ENCODE assay signal across 8 cellular contexts in genomic region chr2:8681786-8682692, GRCh38.
DNase-seq lines count a peak whose midpoint lies in the region; ATAC-seq and TF ChIP-seq lines count a peak whose summit lies in the region.

Gene ID2 (plus strand): TSS chr2:8682056. CDS start chr2:8682166, 110 bp downstream.

- TF ChIP-seq CTCF in choroid plexus epithelial cell (conservative IDR thresholded peaks at IDR 0.05; ENCODE audit: low read depth, low read length), result no peak

- H3K4me1 ChIP-seq in BLaER1, result peaks cover 65% of the 10 kb centered on the region

- H3K4me3 ChIP-seq in BLaER1 (peak within 1 kb of the TSS; percentile 73), choroid plexus epithelial cell (ENCODE audit: low read depth, low read length) (peak within 1 kb of the TSS; percentile 65)

- no peak within 1 kb of the TSS; the same call in 1 of the 2 replicates for H3K27ac ChIP-seq in BLaER1

- peaks cover 29% of the 10 kb centered on the region for H4K20me1 ChIP-seq in BLaER1

- peak; percentile 72 for ATAC-seq in GM19324 (IDR thresholded peaks at IDR 0.05; ENCODE audit: low FRiP score, unreplicated experiment)
- peak; percentile 58 for ATAC-seq in HG03460 (IDR thresholded peaks at IDR 0.05; ENCODE audit: unreplicated experiment)

- H3K36me3 ChIP-seq in BLaER1, result no peaks in the 10 kb centered on the region

- peaks cover 81% of the 10 kb centered on the region for H3K27me3 ChIP-seq in BLaER1

- 0 out of 2 replicates have a peak, but pooled peaks cover 1% of the 10 kb centered on the region for H3K9me3 ChIP-seq in BLaER1

- peak; percentile 98 to 99 for DNase-seq in NCI-H526 (lab: John Stamatoyannopoulos, UW)
- peak; percentile 97 to 98 for DNase-seq in activated CD4-positive, alpha-beta T cell treated with anti-CD3 and anti-CD28 coated beads for 4 hours
- DNase-seq in choroid plexus epithelial cell (ENCODE audit: low read depth), result peak; percentile 99
- DNase-seq in kidney glomerular epithelial cell (lab: John Stamatoyannopoulos, UW), result peak; percentile 91
- DNase-seq in stimulated activated CD4-positive, alpha-beta T cell treated with anti-CD3 and anti-CD28 coated beads, Interleukin-15, amount 100 ng/mL, for 48 hours (ENCODE audit: low read depth in 2 of 2), result peak; percentile 97

- peak within 1 kb of the TSS; percentile 75 for H3K9ac ChIP-seq in BLaER1

- H3K4me2 ChIP-seq in BLaER1, result peak within 1 kb of the TSS; percentile 98
